ENCODE assay signal across 29 cellular contexts in genomic region chr3:110174908-110175307, GRCh38.
"Had no signal": no experiment of that assay in that cellular context is flagged by ENCODE, and none has a peak within 500 bp of the region (broad histone marks: within the 10 kb centered on the region; RNA-seq: fewer than 3 reads in every experiment).

No MANE protein-coding gene starts in this region.

- H3K4me3 ChIP-seq: breast epithelium, left ventricle myocardium inferior, lung, right atrium auricular region, spleen, suprapubic skin, tibial artery, upper lobe of right lung had no signal

- ATAC-seq: activated CD4-positive, CD25-positive, alpha-beta regulatory T cell treated with anti-CD3 and anti-CD28 coated beads, Interleukin-2, amount 50 U/mL, for 24 hours; natural killer cell treated with Interleukin-12 subunit alpha and Interleukin-12 subunit beta and Interleukin-15 and Interleukin-18, amount 100 ng/mL, for 72 hours; upper lobe of right lung had no signal

- H3K27me3 Mint-ChIP-seq: natural killer cell treated with Interleukin-12 subunit alpha and Interleukin-12 subunit beta and Interleukin-15 and Interleukin-18, amount 100 ng/mL, for 72 hours had no signal

- H3K4me1 ChIP-seq: breast epithelium, spleen, suprapubic skin, upper lobe of right lung had no signal

- H3K4me1 Mint-ChIP-seq: activated naive CD8-positive, alpha-beta T cell treated with anti-CD3 and anti-CD28 coated beads, Interleukin-2, amount 10 ng/mL, durations not matched to agents 7 days and 5 days; central memory CD8-positive, alpha-beta T cell had no signal

- H3K9me3 ChIP-seq: breast epithelium, left ventricle myocardium inferior, right atrium auricular region, spleen, suprapubic skin, tibial artery, upper lobe of right lung had no signal

- DNase-seq: activated CD4-positive, alpha-beta T cell treated with anti-CD3 and anti-CD28 coated beads for 48 hours; activated CD4-positive, alpha-beta T cell treated with anti-CD3 and anti-CD28 coated beads, Interleukin-2, amount 50 U/mL, for 48 hours; activated CD8-positive, alpha-beta memory T cell treated with anti-CD3 and anti-CD28 coated beads for 24 hours; activated effector memory CD4-positive, alpha-beta T cell treated with anti-CD3 and anti-CD28 coated beads, Interleukin-2, amount 50 U/mL, for 16 hours; activated naive CD4-positive, alpha-beta T cell treated with anti-CD3 and anti-CD28 coated beads for 36 hours; activated naive CD8-positive, alpha-beta T cell treated with anti-CD3 and anti-CD28 coated beads, Interleukin-2, amount 10 ng/mL, durations not matched to agents 7 days and 5 days; amniotic stem cell; dermis blood vessel endothelial cell; effector CD8-positive, alpha-beta T cell; foreskin melanocyte; islet precursor cell; left ventricle myocardium inferior; mesendoderm; spleen; stimulated activated naive CD4-positive, alpha-beta T cell; T-helper 9 cell; tibial artery; upper lobe of right lung; WERI-Rb-1 had no signal

- H3K9me3 Mint-ChIP-seq: activated naive CD4-positive, alpha-beta T cell treated with anti-CD3 and anti-CD28 coated beads for 36 hours; activated naive CD8-positive, alpha-beta T cell treated with anti-CD3 and anti-CD28 coated beads, Interleukin-2, amount 10 ng/mL, durations not matched to agents 7 days and 5 days; activated T-helper 1 cell treated with anti-CD3 and anti-CD28 coated beads, Interleukin-12 subunit alpha, Interleukin-12 subunit beta, Interleukin-2, Interleukin-4 antibody, amounts not matched to agents 30 ng/mL and 10 ng/mL and 1 ng/mL, durations not matched to agents 14 hours and 24 hours and 36 hours; central memory CD8-positive, alpha-beta T cell had no signal

- FAIRE-seq: endometrium, TTC549 had no signal

- H3K27ac Mint-ChIP-seq: activated naive CD4-positive, alpha-beta T cell treated with anti-CD3 and anti-CD28 coated beads for 36 hours; activated naive CD8-positive, alpha-beta T cell treated with anti-CD3 and anti-CD28 coated beads, Interleukin-2, amount 10 ng/mL, durations not matched to agents 7 days and 5 days; activated T-helper 1 cell treated with anti-CD3 and anti-CD28 coated beads, Interleukin-12 subunit alpha, Interleukin-12 subunit beta, Interleukin-2, Interleukin-4 antibody, amounts not matched to agents 30 ng/mL and 10 ng/mL and 1 ng/mL, durations not matched to agents 14 hours and 24 hours and 36 hours; natural killer cell treated with Interleukin-12 subunit alpha and Interleukin-12 subunit beta and Interleukin-15 and Interleukin-18, amount 100 ng/mL, for 72 hours had no signal

- H3K36me3 ChIP-seq: breast epithelium, left ventricle myocardium inferior, right atrium auricular region, spleen, suprapubic skin, tibial artery, upper lobe of right lung, WERI-Rb-1 had no signal

- H3K27ac ChIP-seq: breast epithelium, left ventricle myocardium inferior, right atrium auricular region, spleen, suprapubic skin, tibial artery, upper lobe of right lung, WERI-Rb-1 had no signal

- H3K27me3 ChIP-seq: breast epithelium, right atrium auricular region, spleen, suprapubic skin, tibial artery, upper lobe of right lung had no signal

- H3K36me3 Mint-ChIP-seq: activated naive CD8-positive, alpha-beta T cell treated with anti-CD3 and anti-CD28 coated beads, Interleukin-2, amount 10 ng/mL, durations not matched to agents 7 days and 5 days; natural killer cell treated with Interleukin-12 subunit alpha and Interleukin-12 subunit beta and Interleukin-15 and Interleukin-18, amount 100 ng/mL, for 72 hours had no signal

- H3K4me3 Mint-ChIP-seq: activated naive CD4-positive, alpha-beta T cell treated with anti-CD3 and anti-CD28 coated beads for 36 hours; activated naive CD8-positive, alpha-beta T cell treated with anti-CD3 and anti-CD28 coated beads, Interleukin-2, amount 10 ng/mL, durations not matched to agents 7 days and 5 days; activated T-helper 1 cell treated with anti-CD3 and anti-CD28 coated beads, Interleukin-12 subunit alpha, Interleukin-12 subunit beta, Interleukin-2, Interleukin-4 antibody, amounts not matched to agents 30 ng/mL and 10 ng/mL and 1 ng/mL, durations not matched to agents 14 hours and 24 hours and 36 hours; central memory CD8-positive, alpha-beta T cell; natural killer cell treated with Interleukin-12 subunit alpha and Interleukin-12 subunit beta and Interleukin-15 and Interleukin-18, amount 100 ng/mL, for 72 hours had no signal
